ENCODE assay signal across 16 cellular contexts in genomic region chr9:22214497-22215031, GRCh38.
DNase-seq lines count a peak whose midpoint lies in the region; TF ChIP-seq lines count a peak whose summit lies in the region.
"Had no signal": no experiment of that assay in that cellular context is flagged by ENCODE, and none has a peak within 500 bp of the region (broad histone marks: within the 10 kb centered on the region; RNA-seq: fewer than 3 reads in every experiment).

No MANE protein-coding gene starts in this region.

- H3K4me3 Mint-ChIP-seq in osteocyte (ENCODE audit: unreplicated experiment) = no peak overlapping the region
- H3K4me3 Mint-ChIP-seq: type B pancreatic cell had no signal

- DNase-seq in NCI-H748 (lab: John Stamatoyannopoulos, UW; ENCODE audit: unreplicated experiment) (peak; percentile 34), NCI-H748 treated with DMSO at 0.1 percent for 48 hours (lab: John Stamatoyannopoulos, UW) (no peak), NCI-H1694 (lab: John Stamatoyannopoulos, UW) (peak; percentile 62), choroid plexus epithelial cell (ENCODE audit: low read depth) (peak; percentile 83), osteocyte (ENCODE audit: extremely low spot score, unreplicated experiment) (no peak), HPDE6-E6E7 (ENCODE audit: extremely low spot score) (no peak), SW480 (ENCODE audit: low spot score) (no peak)
- DNase-seq in stimulated activated CD4-positive, alpha-beta T cell treated with anti-CD3 and anti-CD28 coated beads, Interleukin-1b, Interleukin-23, amount 100 ng/mL, for 48 hours = no peak
- DNase-seq: ACHN, Caco-2, KBM-7, NCI-H2029, pancreas had no signal

- no peaks in the 10 kb centered on the region for H3K27me3 Mint-ChIP-seq in osteocyte (ENCODE audit: unreplicated experiment)

- H3K36me3 Mint-ChIP-seq in osteocyte (ENCODE audit: unreplicated experiment) = no peaks in the 10 kb centered on the region
- H3K36me3 Mint-ChIP-seq: type B pancreatic cell had no signal

- H3K27ac Mint-ChIP-seq in osteocyte (ENCODE audit: unreplicated experiment) = peak overlapping the region; percentile 77
- H3K27ac Mint-ChIP-seq: type B pancreatic cell had no signal

- peaks cover 78% of the 10 kb centered on the region for H3K4me1 Mint-ChIP-seq in osteocyte (ENCODE audit: unreplicated experiment)

- no peaks in the 10 kb centered on the region for H3K9me3 Mint-ChIP-seq in osteocyte (ENCODE audit: unreplicated experiment)
- H3K9me3 Mint-ChIP-seq: type B pancreatic cell had no signal

- no peak for TF ChIP-seq CTCF in choroid plexus epithelial cell (conservative IDR thresholded peaks at IDR 0.05; ENCODE audit: low read depth, low read length)
- TF ChIP-seq CTCF in osteocyte (IDR thresholded peaks at IDR 0.05) = no peak

- H3K4me3 ChIP-seq in choroid plexus epithelial cell (ENCODE audit: low read depth, low read length) = no peak overlapping the region
- H3K4me3 ChIP-seq: breast epithelium, lung, pancreas had no signal

Comparison
In these comparisons a context has a peak if more than half of its experiments do, and no peak if none do; other contexts are left out.
1. DNase-seq: peak in NCI-H748 (single experiment), NCI-H1694 (single experiment) and choroid plexus epithelial cell (single experiment); none in NCI-H748 treated with DMSO at 0.1 percent for 48 hours (single experiment), osteocyte (single experiment), HPDE6-E6E7 (single experiment), stimulated activated CD4-positive, alpha-beta T cell treated with anti-CD3 and anti-CD28 coated beads, Interleukin-1b, Interleukin-23, amount 100 ng/mL, for 48 hours (single experiment) and SW480 (single experiment).